Comparison of ENCODE assay signal across 14 cellular contexts in genomic region chr7:114943953-114944741, GRCh38. TPM values are rescaled to one million over a fixed set of nuclear protein-coding genes. Genes with fewer than 3 reads are reported as not detected.
DNase-seq lines count a peak whose midpoint lies in the region; ATAC-seq, FAIRE-seq and TF ChIP-seq lines count a peak whose summit lies in the region.
"Had no signal": no experiment of that assay in that cellular context is flagged by ENCODE, and none has a peak within 500 bp of the region (broad histone marks: within the 10 kb centered on the region; RNA-seq: fewer than 3 reads in every experiment).

No MANE protein-coding gene starts in this region.

- 0 out of 4 replicates have a peak overlapping the region, but pooled peaks of 1 of the 2 experiments have one; percentile 13 for H3K4me2 ChIP-seq in H1 (ENCODE audit: insufficient read depth in 1 of 2, low read depth in 2 of 2, low read length in 2 of 2)

- no peak for ATAC-seq in right cardiac atrium
- no peak for ATAC-seq in Right ventricle myocardium superior (ENCODE audit: poor library complexity)
- no peak for ATAC-seq in upper lobe of left lung (ENCODE audit: low FRiP score in 2 of 2)
- no peak for ATAC-seq in HG03457 (IDR thresholded peaks at IDR 0.05; ENCODE audit: unreplicated experiment)

- 71% methylated on average over 3 of the region's 3 CpGs for WGBS in right cardiac atrium
- 71% methylated on average over 3 of the region's 3 CpGs; no CpG with 5 or more reads in 1 of the 2 experiments for WGBS in H1 (ENCODE audit: extremely low coverage in 1 of 2, insufficient coverage in 1 of 2, insufficient read length in 1 of 2, insufficient replicate concordance in 2 of 2, low coverage in 1 of 2, low lambda C conversion rate in 2 of 2, missing lambda C conversion rate in 1 of 2), 2 experiments
- WGBS in upper lobe of left lung, 2 donors = 71 to 80% methylated on average over 3 of the region's 3 CpGs

- H2BK15ac ChIP-seq in H1 (ENCODE audit: low read length) = no peak overlapping the region

- H3K23me2 ChIP-seq in H1 (ENCODE audit: low read depth, low read length) = no peaks in the 10 kb centered on the region

- FAIRE-seq in H1 (lab: Jason Lieb, UNC) = no peak

- H2AFZ ChIP-seq in H1 (ENCODE audit: low read length) = 0 out of 2 replicates have a peak overlapping the region, but pooled peaks have one; percentile 22

- H3K4me3 Mint-ChIP-seq in nephron progenitor cell = peak overlapping the region; percentile 75
- H3K4me3 Mint-ChIP-seq: B cell had no signal

- no peaks in the 10 kb centered on the region for H3K27me3 Mint-ChIP-seq in nephron progenitor cell (ENCODE audit: low read depth, poor library complexity)
- H3K27me3 Mint-ChIP-seq: B cell had no signal

- peaks cover 30% of the 10 kb centered on the region for H3K36me3 Mint-ChIP-seq in nephron progenitor cell (ENCODE audit: low read depth)

- peak overlapping the region; percentile 99 for H3K27ac Mint-ChIP-seq in nephron progenitor cell
- H3K27ac Mint-ChIP-seq: B cell had no signal

- intact Hi-C loops in right cardiac atrium (cut with DNase I) (no loop called here), Right ventricle myocardium superior (cut with DNase I) (no loop called here)

- no peak overlapping the region for H3K9ac ChIP-seq in H1 (replicated peaks in 1 of 4; ENCODE audit: extremely low read depth in 1 of 4, low read depth in 3 of 4, low read length in 3 of 4)

- no peaks in the 10 kb centered on the region for H3K9me3 Mint-ChIP-seq in nephron progenitor cell

- POLR2A ChIA-PET in H1 (lab: Charles Lee; ENCODE audit: partially characterized antibody) = no interaction called here

- no peak overlapping the region for H3K18ac ChIP-seq in H1 (ENCODE audit: extremely low read depth, low read length)

- CTCF ChIA-PET in H1 (lab: Charles Lee; ENCODE audit: partially characterized antibody) = interaction anchor here (0.7 to 0.9 kb wide), 3 partner anchors 9 to 282 kb away, joined by 3 to 5 read pairs (median 3); no protein-coding TSS in a partner anchor

- no peak overlapping the region for H4K91ac ChIP-seq in H1 (replicated peaks; ENCODE audit: insufficient read length, low read length)

- H3K4ac ChIP-seq in H1 (replicated peaks; ENCODE audit: insufficient read length, low read depth, low read length) = no peak overlapping the region

- TF ChIP-seq CTCF in H1 (IDR thresholded peaks at IDR 0.05; ENCODE audit: control extremely low read depth in 1 of 3, insufficient read depth in 1 of 3, low read depth in 1 of 3, low read length in 3 of 3) (no peak), nephron progenitor cell (IDR thresholded peaks at IDR 0.05) (no peak), upper lobe of left lung (IDR thresholded peaks at IDR 0.05) (no peak)

- H3K14ac ChIP-seq in H1 (ENCODE audit: insufficient read length) = no peak overlapping the region

- no peaks in the 10 kb centered on the region for H3K79me1 ChIP-seq in H1 (ENCODE audit: low read depth, low read length)

- H3K27me3 ChIP-seq in right cardiac atrium (ENCODE audit: control insufficient read depth, insufficient read depth) (no peaks in the 10 kb centered on the region), H1 (replicated peaks in 1 of 4; ENCODE audit: control insufficient read depth in 3 of 4, extremely low read depth in 1 of 4, insufficient read depth in 3 of 4, low read length in 3 of 4) (no peaks in the 10 kb centered on the region), upper lobe of left lung (no peaks in the 10 kb centered on the region)
- H3K27me3 ChIP-seq: breast epithelium, Peyer's patch had no signal

- H3K4me1 Mint-ChIP-seq in nephron progenitor cell = peaks cover 36% of the 10 kb centered on the region

- H3K4me1 ChIP-seq in right cardiac atrium (ENCODE audit: control insufficient read depth, insufficient read depth, low read length) (no peaks in the 10 kb centered on the region), H1 (replicated peaks in 1 of 4; ENCODE audit: control insufficient read depth in 3 of 4, insufficient read depth in 4 of 4, low read length in 3 of 4) (peaks cover 0 to 7% (median 3%) of the 10 kb centered on the region in 4 experiments; a peak in 3 of 7 replicates), upper lobe of left lung (peaks cover 0 to 4% (median 2%) of the 10 kb centered on the region in 4 donors)

- H3K9me3 ChIP-seq in right cardiac atrium (ENCODE audit: control insufficient read depth, low read length) (no peaks in the 10 kb centered on the region), H1 (ENCODE audit: insufficient read depth in 2 of 2, low read depth in 1 of 2, low read length in 1 of 2) (no peaks in the 10 kb centered on the region), upper lobe of left lung (no peaks in the 10 kb centered on the region)
- H3K9me3 ChIP-seq: breast epithelium, Peyer's patch had no signal

- DNase-seq in right cardiac atrium = no peak
- no peak for DNase-seq in Right ventricle myocardium superior
- DNase-seq in H1 (ENCODE audit: low read depth in 1 of 2, low spot score in 2 of 2) = no peak
- no peak for DNase-seq in nephron progenitor cell
- DNase-seq in upper lobe of left lung = no peak
- no peak for DNase-seq in epidermal melanocyte (ENCODE audit: insufficient read length, low spot score)
- no peak for DNase-seq in stimulated activated CD4-positive, alpha-beta T cell treated with anti-CD3 and anti-CD28 coated beads, Interleukin-4, amount 100 ng/mL, for 1 hour
- DNase-seq: NCI-H2227 treated with DMSO at 0.1 percent for 48 hours had no signal

- TF ChIP-seq RAD21 in H1 (IDR thresholded peaks at IDR 0.05 in 1 of 2, conservative IDR thresholded peaks at IDR 0.05 in 1 of 2; ENCODE audit: low read depth in 2 of 2, low read length in 2 of 2) = no peak

- no peak overlapping the region for H2BK12ac ChIP-seq in H1 (ENCODE audit: low read depth, low read length)

- H3K27ac ChIP-seq in right cardiac atrium (ENCODE audit: low read length) = peak overlapping the region; percentile 80
- no peak overlapping the region for H3K27ac ChIP-seq in H1 (ENCODE audit: low read depth, low read length)
- peak overlapping the region; percentile 19 to 68 (median 38) for H3K27ac ChIP-seq in upper lobe of left lung
- H3K27ac ChIP-seq: epithelial cell of prostate had no signal

- no peak overlapping the region for H2AK5ac ChIP-seq in H1 (ENCODE audit: low read depth, low read length)

- TF ChIP-seq POLR2A in H1 (IDR thresholded peaks at IDR 0.05; ENCODE audit: control extremely low read depth in 1 of 2, low read depth in 2 of 2, low read length in 2 of 2) (no peak), upper lobe of left lung (IDR thresholded peaks at IDR 0.05) (no peak)

- H3K36me3 ChIP-seq in H1 (ENCODE audit: control insufficient read depth in 2 of 4, insufficient read depth in 4 of 4, low read length in 3 of 4) (no peaks in the 10 kb centered on the region), upper lobe of left lung (peaks cover 0 to 3% (median 0%) of the 10 kb centered on the region in 4 donors)
- H3K36me3 ChIP-seq: breast epithelium, Peyer's patch had no signal

- no peaks in the 10 kb centered on the region for H3K79me2 ChIP-seq in H1 (ENCODE audit: control insufficient read depth in 1 of 2, insufficient read depth in 2 of 2, low read length in 2 of 2)

- no peak overlapping the region for H3K4me3 ChIP-seq in right cardiac atrium (ENCODE audit: low read length)
- no peak overlapping the region for H3K4me3 ChIP-seq in H1 (ENCODE audit: extremely low read depth in 1 of 4, insufficient read depth in 2 of 4, low read depth in 3 of 4, low read length in 4 of 4)
- H3K4me3 ChIP-seq in upper lobe of left lung = no peak overlapping the region

- H4K5ac ChIP-seq in H1 (ENCODE audit: insufficient read length, low read depth, low read length) = no peak overlapping the region

- no peaks in the 10 kb centered on the region for H4K20me1 ChIP-seq in H1 (replicated peaks in 1 of 2; ENCODE audit: control insufficient read depth in 1 of 2, insufficient read depth in 2 of 2, low read length in 2 of 2)

- no peak overlapping the region for H4K8ac ChIP-seq in H1 (ENCODE audit: extremely low read depth, insufficient read depth, low read length)

- H2BK120ac ChIP-seq in H1 (replicated peaks; ENCODE audit: low read depth, low read length) = no peak overlapping the region

- TF ChIP-seq EP300 in H1 (IDR thresholded peaks at IDR 0.05; ENCODE audit: borderline replicate concordance in 1 of 2, low read depth in 2 of 2, low read length in 2 of 2) = no peak
- no peak for TF ChIP-seq EP300 in upper lobe of left lung (IDR thresholded peaks at IDR 0.05)

- no peak overlapping the region for H3K56ac ChIP-seq in H1 (replicated peaks; ENCODE audit: insufficient read length, low read depth, low read length)

- H2BK20ac ChIP-seq in H1 (ENCODE audit: low read length) = no peak overlapping the region

- H3K23ac ChIP-seq in H1 (ENCODE audit: insufficient read length) = no peak overlapping the region

- no peak overlapping the region for H2BK5ac ChIP-seq in H1 (ENCODE audit: low read depth, low read length)

TF ChIP-seq in H1, 55 proteins besides CTCF, POLR2A, EP300 and RAD21 (continues in another document):
- no peak for TF ChIP-seq EZH2 (IDR thresholded peaks at IDR 0.05; ENCODE audit: low read depth, low read length, severe bottlenecking)
- no peak for TF ChIP-seq RXRA (IDR thresholded peaks at IDR 0.05; ENCODE audit: insufficient read depth, low read depth, low read length)
- TF ChIP-seq, protein P1, sequence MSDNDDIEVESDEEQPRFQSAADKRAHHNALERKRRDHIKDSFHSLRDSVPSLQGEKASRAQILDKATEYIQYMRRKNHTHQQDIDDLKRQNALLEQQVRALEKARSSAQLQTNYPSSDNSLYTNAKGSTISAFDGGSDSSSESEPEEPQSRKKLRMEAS (IDR thresholded peaks at IDR 0.05) = no peak
- no peak for TF ChIP-seq FOSL1 (IDR thresholded peaks at IDR 0.05; ENCODE audit: insufficient read depth, low read depth, low read length)
- no peak for TF ChIP-seq TAF1 (IDR thresholded peaks at IDR 0.05; ENCODE audit: low read depth, low read length)
- no peak for TF ChIP-seq NANOG (IDR thresholded peaks at IDR 0.05; ENCODE audit: insufficient read depth, low read depth, low read length, poor library complexity, severe bottlenecking)
- no peak for TF ChIP-seq ASH2L (IDR thresholded peaks at IDR 0.05; ENCODE audit: low read length)
- no peak for TF ChIP-seq ZNF274 (IDR thresholded peaks at IDR 0.05; ENCODE audit: borderline replicate concordance, extremely low read depth, low read length)

RNA-seq across cellular contexts. Expression of gene MDFIC, which starts 22.3 kb away (rescaled TPM):
- total RNA-seq in right cardiac atrium (10 to 100 TPM; 18.6 to 23.8 (median 22.2) TPM), Right ventricle myocardium superior (12.9 TPM), upper lobe of left lung (10 to 100 TPM; 13.8 to 63.9 (median 31.8) TPM)
- polyA plus RNA-seq in right cardiac atrium (9.2 TPM), H1 (2011; rRNA removed) (1.6 and 2.3 TPM in 2 replicates)
- 11.4 TPM in 2 replicates for total RNA-seq in H1 (2021; fragmentation: NEBNext Ultra II Directional; extraction: Animal tissue kit (Norgen Biotek cat#: 25700))
- polyA plus RNA-seq in H1 (2011; cell fraction: cytosol; rRNA removed) = 2.7 TPM
- polyA plus RNA-seq in H1 (2011; cell fraction: nucleus; rRNA removed) = 5.2 TPM
- polyA plus RNA-seq in H1 (2012, experiment 1 of 2) = 5.1 to 10.5 TPM (median 7.4 TPM) in 4 replicates
- polyA plus RNA-seq in H1 (2012, experiment 2 of 2) = 0.85 TPM
- polyA plus RNA-seq in H1 (2013, experiment 1 of 2) = 10.9 TPM
- polyA plus RNA-seq in H1 (2013, experiment 2 of 2) = 10.7 TPM
- 4.7 and 9.3 TPM in 2 replicates for polyA minus RNA-seq in H1 (2011; rRNA and poly(A)+ RNA removed)
- 10.3 TPM for polyA minus RNA-seq in H1 (2011; cell fraction: cytosol; rRNA and poly(A)+ RNA removed)
- 10.4 TPM for polyA minus RNA-seq in H1 (2011; cell fraction: nucleus; rRNA and poly(A)+ RNA removed)
- total RNA-seq: G401 had no signal
